Comparison of ENCODE assay signal across 37 cellular contexts in the genomic region with DNA sequence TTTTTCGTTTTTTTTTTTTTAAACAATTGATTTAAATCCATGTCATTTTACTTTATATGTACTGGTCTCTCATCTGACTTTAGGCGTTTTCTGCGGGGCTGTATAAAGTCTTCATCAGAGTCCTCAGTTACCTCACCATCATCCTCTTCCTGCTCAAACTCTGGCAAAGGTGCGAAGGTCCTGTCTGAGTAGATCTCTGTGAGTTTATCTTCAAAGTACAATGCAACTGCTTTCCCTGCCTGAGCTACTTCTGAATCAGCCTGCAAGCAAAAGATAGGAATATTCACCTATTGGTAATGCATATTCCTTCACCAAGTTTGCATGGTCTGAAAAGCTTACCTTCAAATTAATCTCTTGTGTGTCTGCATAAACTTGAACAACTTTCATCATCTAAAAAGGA.
"Had no signal": no experiment of that assay in that cellular context is flagged by ENCODE, and none has a peak within 500 bp of the region (broad histone marks: within the 10 kb centered on the region; RNA-seq: fewer than 3 reads in every experiment).

No MANE protein-coding gene starts in this region.

- H3K4me1 Mint-ChIP-seq: activated B cell treated with CpG ODN at 0.5 μM for 24 hours; activated CD4-positive, alpha-beta memory T cell treated with anti-CD3 and anti-CD28 coated beads, Interleukin-2, amount 10 ng/mL, durations not matched to agents 7 days and 5 days; activated CD4-positive, alpha-beta T cell treated with anti-CD3 and anti-CD28 coated beads, Interleukin-2, amount 10 ng/mL, durations not matched to agents 24 days and 14 days; activated CD8-positive, alpha-beta memory T cell treated with anti-CD3 and anti-CD28 coated beads, Interleukin-2, amount 10 ng/mL, durations not matched to agents 7 days and 5 days; activated naive CD4-positive, alpha-beta T cell treated with anti-CD3 and anti-CD28 coated beads, Interleukin-2, amount 10 ng/mL, durations not matched to agents 7 days and 5 days; activated naive CD4-positive, alpha-beta T cell treated with anti-CD3 and anti-CD28 coated beads, Interleukin-2, amount 50 U/mL, for 24 hours; activated naive CD8-positive, alpha-beta T cell treated with anti-CD3 and anti-CD28 coated beads, Interleukin-2, amount 10 ng/mL, durations not matched to agents 7 days and 5 days; activated naive CD8-positive, alpha-beta T cell treated with anti-CD3 and anti-CD28 coated beads, Interleukin-2, amount 50 U/mL, for 24 hours; brain; central memory CD8-positive, alpha-beta T cell had no signal

- H3K27ac ChIP-seq: ascending aorta, cardiac muscle cell, VCaP had no signal

- ATAC-seq: activated CD8-positive, alpha-beta memory T cell treated with anti-CD3 and anti-CD28 coated beads, Interleukin-2, amount 10 ng/mL, durations not matched to agents 7 days and 5 days; activated naive CD8-positive, alpha-beta T cell treated with anti-CD3 and anti-CD28 coated beads, Interleukin-2, amount 50 U/mL, for 24 hours had no signal

- FAIRE-seq: bronchial epithelial cell, TTC549 had no signal

- H3K27me3 ChIP-seq: ascending aorta, cardiac muscle cell had no signal

- DNase-seq: activated B cell treated with CpG ODN at 0.5 μM for 24 hours; activated CD4-positive, alpha-beta memory T cell treated with anti-CD3 and anti-CD28 coated beads, Interleukin-2, amount 10 ng/mL, durations not matched to agents 7 days and 5 days; activated CD4-positive, alpha-beta T cell treated with anti-CD3 and anti-CD28 coated beads for 4 hours; activated CD4-positive, alpha-beta T cell treated with anti-CD3 and anti-CD28 coated beads, Interleukin-2, amount 10 ng/mL, durations not matched to agents 24 days and 14 days; activated CD4-positive, alpha-beta T cell treated with anti-CD3 and anti-CD28 coated beads, Interleukin-2, amount 50 U/mL, for 48 hours; activated CD4-positive, CD25-positive, alpha-beta regulatory T cell treated with anti-CD3 and anti-CD28 coated beads, Interleukin-2, amount 50 U/mL, for 72 hours; activated CD8-positive, alpha-beta memory T cell treated with anti-CD3 and anti-CD28 coated beads for 24 hours; activated CD8-positive, alpha-beta memory T cell treated with anti-CD3 and anti-CD28 coated beads, Interleukin-2, amount 10 ng/mL, durations not matched to agents 7 days and 5 days; activated CD8-positive, alpha-beta memory T cell treated with anti-CD3 and anti-CD28 coated beads, Interleukin-2, amount 50 U/mL, for 48 hours; activated effector memory CD4-positive, alpha-beta T cell treated with Interleukin-2 at 50 U/mL for 16 hours; activated gamma-delta T cell; activated naive CD4-positive, alpha-beta T cell treated with anti-CD3 and anti-CD28 coated beads, Interleukin-2, amount 10 ng/mL, durations not matched to agents 7 days and 5 days; activated naive CD4-positive, alpha-beta T cell treated with Interleukin-2 at 50 U/mL for 16 hours; activated naive CD8-positive, alpha-beta T cell treated with anti-CD3 and anti-CD28 coated beads, Interleukin-2, amount 10 ng/mL, durations not matched to agents 7 days and 5 days; activated naive CD8-positive, alpha-beta T cell treated with anti-CD3 and anti-CD28 coated beads, Interleukin-2, amount 50 U/mL, for 24 hours; activated T-cell treated with anti-CD3 and anti-CD28 coated beads, Interleukin-2, amount 50 U/mL, for 24 hours; activated T-cell treated with anti-CD3 and anti-CD28 coated beads, Interleukin-2, amount 50 U/mL, for 48 hours; amygdala; anterior cingulate cortex; caudate nucleus; cerebellar nuclear complex; SW 1271; T-helper 1 cell; T-helper 2 cell; T-helper 9 cell had no signal

- H3K27me3 Mint-ChIP-seq: activated B cell treated with CpG ODN at 0.5 μM for 24 hours; activated CD4-positive, alpha-beta memory T cell treated with anti-CD3 and anti-CD28 coated beads, Interleukin-2, amount 10 ng/mL, durations not matched to agents 7 days and 5 days; activated CD4-positive, alpha-beta T cell treated with anti-CD3 and anti-CD28 coated beads, Interleukin-2, amount 10 ng/mL, durations not matched to agents 24 days and 14 days; activated CD8-positive, alpha-beta memory T cell treated with anti-CD3 and anti-CD28 coated beads, Interleukin-2, amount 10 ng/mL, durations not matched to agents 7 days and 5 days; activated naive CD4-positive, alpha-beta T cell treated with anti-CD3 and anti-CD28 coated beads, Interleukin-2, amount 10 ng/mL, durations not matched to agents 7 days and 5 days; activated naive CD4-positive, alpha-beta T cell treated with anti-CD3 and anti-CD28 coated beads, Interleukin-2, amount 50 U/mL, for 24 hours; activated naive CD8-positive, alpha-beta T cell; activated naive CD8-positive, alpha-beta T cell treated with anti-CD3 and anti-CD28 coated beads, Interleukin-2, amount 10 ng/mL, durations not matched to agents 7 days and 5 days; activated naive CD8-positive, alpha-beta T cell treated with anti-CD3 and anti-CD28 coated beads, Interleukin-2, amount 50 U/mL, for 24 hours; activated T-cell treated with anti-CD3 and anti-CD28 coated beads, Interleukin-2, amount 50 U/mL, for 24 hours; brain; central memory CD8-positive, alpha-beta T cell had no signal

- H3K27ac Mint-ChIP-seq: activated B cell treated with CpG ODN at 0.5 μM for 24 hours; activated CD4-positive, alpha-beta memory T cell treated with anti-CD3 and anti-CD28 coated beads, Interleukin-2, amount 10 ng/mL, durations not matched to agents 7 days and 5 days; activated CD4-positive, alpha-beta T cell treated with anti-CD3 and anti-CD28 coated beads, Interleukin-2, amount 10 ng/mL, durations not matched to agents 24 days and 14 days; activated CD8-positive, alpha-beta memory T cell treated with anti-CD3 and anti-CD28 coated beads, Interleukin-2, amount 10 ng/mL, durations not matched to agents 7 days and 5 days; activated naive CD4-positive, alpha-beta T cell treated with anti-CD3 and anti-CD28 coated beads, Interleukin-2, amount 50 U/mL, for 24 hours; activated naive CD8-positive, alpha-beta T cell; activated naive CD8-positive, alpha-beta T cell treated with anti-CD3 and anti-CD28 coated beads, Interleukin-2, amount 10 ng/mL, durations not matched to agents 7 days and 5 days; activated naive CD8-positive, alpha-beta T cell treated with anti-CD3 and anti-CD28 coated beads, Interleukin-2, amount 50 U/mL, for 24 hours; activated T-cell treated with anti-CD3 and anti-CD28 coated beads, Interleukin-2, amount 50 U/mL, for 24 hours; activated T-helper 2 cell treated with anti-CD3 and anti-CD28 coated beads, Interferon-gamma antibody, Interleukin-2, Interleukin-4, amounts not matched to agents 10 μg/mL and 5 μg/mL and 100 μg/mL, durations not matched to agents 14 hours and 24 hours and 36 hours; brain; T-helper 1 cell treated with Interleukin-12 subunit alpha and Interleukin-12 subunit beta and Interleukin-4 antibody, amounts not matched to agents 30 μg/mL and 1 μg/mL, for 36 hours; T-helper 2 cell treated with Interferon-gamma antibody and Interleukin-4, amounts not matched to agents 5 μg/mL and 100 μg/mL, for 36 hours had no signal

- H3K9me3 ChIP-seq: ascending aorta had no signal

- H3K4me3 Mint-ChIP-seq: activated B cell treated with CpG ODN at 0.5 μM for 24 hours; activated CD4-positive, alpha-beta memory T cell treated with anti-CD3 and anti-CD28 coated beads, Interleukin-2, amount 10 ng/mL, durations not matched to agents 7 days and 5 days; activated CD4-positive, alpha-beta T cell treated with anti-CD3 and anti-CD28 coated beads, Interleukin-2, amount 10 ng/mL, durations not matched to agents 24 days and 14 days; activated CD8-positive, alpha-beta memory T cell treated with anti-CD3 and anti-CD28 coated beads, Interleukin-2, amount 10 ng/mL, durations not matched to agents 7 days and 5 days; activated naive CD4-positive, alpha-beta T cell treated with anti-CD3 and anti-CD28 coated beads, Interleukin-2, amount 10 ng/mL, durations not matched to agents 7 days and 5 days; activated naive CD4-positive, alpha-beta T cell treated with anti-CD3 and anti-CD28 coated beads, Interleukin-2, amount 50 U/mL, for 24 hours; activated naive CD8-positive, alpha-beta T cell; activated naive CD8-positive, alpha-beta T cell treated with anti-CD3 and anti-CD28 coated beads, Interleukin-2, amount 10 ng/mL, durations not matched to agents 7 days and 5 days; activated naive CD8-positive, alpha-beta T cell treated with anti-CD3 and anti-CD28 coated beads, Interleukin-2, amount 50 U/mL, for 24 hours; activated T-cell treated with anti-CD3 and anti-CD28 coated beads, Interleukin-2, amount 50 U/mL, for 24 hours; brain; central memory CD8-positive, alpha-beta T cell; T-helper 1 cell treated with Interleukin-12 subunit alpha and Interleukin-12 subunit beta and Interleukin-4 antibody, amounts not matched to agents 30 μg/mL and 1 μg/mL, for 36 hours; T-helper 2 cell treated with Interferon-gamma antibody and Interleukin-4, amounts not matched to agents 5 μg/mL and 100 μg/mL, for 36 hours had no signal

- H3K9me3 Mint-ChIP-seq: activated B cell treated with CpG ODN at 0.5 μM for 24 hours; activated CD4-positive, alpha-beta memory T cell treated with anti-CD3 and anti-CD28 coated beads, Interleukin-2, amount 10 ng/mL, durations not matched to agents 7 days and 5 days; activated CD4-positive, alpha-beta T cell treated with anti-CD3 and anti-CD28 coated beads, Interleukin-2, amount 10 ng/mL, durations not matched to agents 24 days and 14 days; activated naive CD4-positive, alpha-beta T cell treated with anti-CD3 and anti-CD28 coated beads, Interleukin-2, amount 10 ng/mL, durations not matched to agents 7 days and 5 days; activated naive CD4-positive, alpha-beta T cell treated with anti-CD3 and anti-CD28 coated beads, Interleukin-2, amount 50 U/mL, for 24 hours; activated naive CD8-positive, alpha-beta T cell treated with anti-CD3 and anti-CD28 coated beads, Interleukin-2, amount 10 ng/mL, durations not matched to agents 7 days and 5 days; activated naive CD8-positive, alpha-beta T cell treated with anti-CD3 and anti-CD28 coated beads, Interleukin-2, amount 50 U/mL, for 24 hours; activated T-cell treated with anti-CD3 and anti-CD28 coated beads, Interleukin-2, amount 50 U/mL, for 24 hours; activated T-helper 2 cell treated with anti-CD3 and anti-CD28 coated beads, Interferon-gamma antibody, Interleukin-2, Interleukin-4, amounts not matched to agents 10 μg/mL and 5 μg/mL and 100 μg/mL, durations not matched to agents 14 hours and 24 hours and 36 hours; brain; central memory CD8-positive, alpha-beta T cell; T-helper 1 cell treated with Interleukin-12 subunit alpha and Interleukin-12 subunit beta and Interleukin-4 antibody, amounts not matched to agents 30 μg/mL and 1 μg/mL, for 36 hours; T-helper 2 cell treated with Interferon-gamma antibody and Interleukin-4, amounts not matched to agents 5 μg/mL and 100 μg/mL, for 36 hours had no signal

- H3K4me3 ChIP-seq: ascending aorta, cardiac muscle cell had no signal

- H3K4me1 ChIP-seq: ascending aorta had no signal
